Comparison of ENCODE assay signal across 17 cellular contexts in genomic region chr19:10372698-10373097, GRCh38.
"Had no signal": no experiment of that assay in that cellular context is flagged by ENCODE, and none has a peak within 500 bp of the region (broad histone marks: within the 10 kb centered on the region; RNA-seq: fewer than 3 reads in every experiment).

No MANE protein-coding gene starts in this region.

- H3K4me1 ChIP-seq: breast epithelium, psoas muscle, sigmoid colon, suprapubic skin had no signal

- H3K4me3 Mint-ChIP-seq: activated CD4-positive, alpha-beta memory T cell treated with anti-CD3 and anti-CD28 coated beads, Interleukin-2, amount 10 ng/mL, durations not matched to agents 7 days and 5 days; activated naive CD8-positive, alpha-beta T cell treated with anti-CD3 and anti-CD28 coated beads, Interleukin-2, amount 10 ng/mL, durations not matched to agents 7 days and 5 days; activated T-cell treated with anti-CD3 and anti-CD28 coated beads, Interleukin-2, amount 50 U/mL, for 72 hours; natural killer cell; type B pancreatic cell had no signal

- H3K9me3 ChIP-seq: breast epithelium, mucosa of descending colon, psoas muscle, sigmoid colon, suprapubic skin had no signal

- H3K27me3 ChIP-seq: breast epithelium, sigmoid colon, suprapubic skin had no signal

- ATAC-seq: activated T-cell treated with anti-CD3 and anti-CD28 coated beads, Interleukin-2, amount 50 U/mL, for 72 hours; mucosa of descending colon; natural killer cell; psoas muscle; stimulated activated naive CD8-positive, alpha-beta T cell treated with anti-CD3 and anti-CD28 coated beads, Interleukin-15, Interleukin-2, amounts not matched to agents 100 U/mL and 50 U/mL, for 24 hours had no signal

- H3K4me3 ChIP-seq: breast epithelium, mucosa of descending colon, psoas muscle, sigmoid colon, suprapubic skin had no signal

- H3K27ac ChIP-seq: breast epithelium, psoas muscle, sigmoid colon, suprapubic skin, VCaP had no signal

- DNase-seq: activated CD4-positive, alpha-beta memory T cell treated with anti-CD3 and anti-CD28 coated beads, Interleukin-2, amount 10 ng/mL, durations not matched to agents 7 days and 5 days; activated gamma-delta T cell treated with Interleukin-2 at 50 U/mL for 16 hours; activated naive CD8-positive, alpha-beta T cell treated with anti-CD3 and anti-CD28 coated beads, Interleukin-2, amount 10 ng/mL, durations not matched to agents 7 days and 5 days; activated T-cell treated with anti-CD3 and anti-CD28 coated beads, Interleukin-2, amount 50 U/mL, for 72 hours; mammary epithelial cell; natural killer cell; occipital lobe; psoas muscle; sigmoid colon; stimulated activated CD4-positive, alpha-beta T cell treated with anti-CD3 and anti-CD28 coated beads, Interleukin-12 subunit alpha, Interleukin-12 subunit beta, amount 100 ng/mL, for 4 hours; stimulated activated naive CD8-positive, alpha-beta T cell treated with anti-CD3 and anti-CD28 coated beads, Interleukin-15, Interleukin-2, amounts not matched to agents 100 U/mL and 50 U/mL, for 24 hours; T1000 had no signal

- H3K27ac Mint-ChIP-seq: activated CD4-positive, alpha-beta memory T cell treated with anti-CD3 and anti-CD28 coated beads, Interleukin-2, amount 10 ng/mL, durations not matched to agents 7 days and 5 days; activated naive CD8-positive, alpha-beta T cell treated with anti-CD3 and anti-CD28 coated beads, Interleukin-2, amount 10 ng/mL, durations not matched to agents 7 days and 5 days; activated T-cell treated with anti-CD3 and anti-CD28 coated beads, Interleukin-2, amount 50 U/mL, for 72 hours; natural killer cell; type B pancreatic cell had no signal

- H3K27me3 Mint-ChIP-seq: activated CD4-positive, alpha-beta memory T cell treated with anti-CD3 and anti-CD28 coated beads, Interleukin-2, amount 10 ng/mL, durations not matched to agents 7 days and 5 days; activated naive CD8-positive, alpha-beta T cell treated with anti-CD3 and anti-CD28 coated beads, Interleukin-2, amount 10 ng/mL, durations not matched to agents 7 days and 5 days; type B pancreatic cell had no signal

- H3K36me3 ChIP-seq: breast epithelium had no signal
